Comparison of ENCODE assay signal across 1 cellular context in the genomic region with DNA sequence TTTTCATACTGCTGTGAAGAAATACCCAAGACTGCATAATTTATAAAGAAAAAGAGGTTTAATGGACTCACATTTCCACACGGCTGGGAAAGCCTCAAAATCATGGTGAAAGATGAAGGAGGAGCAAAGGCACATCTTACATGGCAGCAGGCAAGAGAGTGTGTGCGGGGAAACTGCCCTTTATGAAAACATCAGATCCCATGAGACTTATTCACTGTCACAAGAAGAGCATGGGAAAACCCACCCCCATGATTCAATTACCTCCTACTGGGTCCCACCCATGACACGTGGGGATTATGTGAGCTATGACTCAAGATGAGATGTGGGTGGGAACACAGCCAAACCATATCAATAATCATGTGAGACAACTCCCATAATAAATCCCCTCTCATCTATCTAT.
A peak's percentile ranks its signal among the peaks of the same experiment; 100 is the strongest.
TF ChIP-seq lines count a peak whose summit lies in the region.

No MANE protein-coding gene starts in this region.

TF ChIP-seq in K562, 482 proteins besides CTCF, POLR2A, EP300 and RAD21:
- TF ChIP-seq, protein P1, sequence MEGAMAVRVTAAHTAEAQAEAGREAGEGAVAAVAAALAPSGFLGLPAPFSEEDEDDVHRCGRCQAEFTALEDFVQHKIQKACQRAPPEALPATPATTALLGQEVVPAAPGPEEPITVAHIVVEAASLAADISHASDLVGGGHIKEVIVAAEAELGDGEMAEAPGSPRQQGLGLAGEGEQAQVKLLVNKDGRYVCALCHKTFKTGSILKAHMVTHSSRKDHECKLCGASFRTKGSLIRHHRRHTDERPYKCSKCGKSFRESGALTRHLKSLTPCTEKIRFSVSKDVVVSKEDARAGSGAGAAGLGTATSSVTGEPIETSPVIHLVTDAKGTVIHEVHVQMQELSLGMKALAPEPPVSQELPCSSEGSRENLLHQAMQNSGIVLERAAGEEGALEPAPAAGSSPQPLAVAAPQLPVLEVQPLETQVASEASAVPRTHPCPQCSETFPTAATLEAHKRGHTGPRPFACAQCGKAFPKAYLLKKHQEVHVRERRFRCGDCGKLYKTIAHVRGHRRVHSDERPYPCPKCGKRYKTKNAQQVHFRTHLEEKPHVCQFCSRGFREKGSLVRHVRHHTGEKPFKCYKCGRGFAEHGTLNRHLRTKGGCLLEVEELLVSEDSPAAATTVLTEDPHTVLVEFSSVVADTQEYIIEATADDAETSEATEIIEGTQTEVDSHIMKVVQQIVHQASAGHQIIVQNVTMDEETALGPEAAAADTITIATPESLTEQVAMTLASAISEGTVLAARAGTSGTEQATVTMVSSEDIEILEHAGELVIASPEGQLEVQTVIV (CRISPR knock-in tag; IDR thresholded peaks at IDR 0.05; ENCODE audit: borderline replicate concordance), result no peak
- TF ChIP-seq ZNF431 (CRISPR knock-in tag; IDR thresholded peaks at IDR 0.05), result peak; percentile 74
